In genomic region chr3:50373146-50373864, GRCh38 we compare ENCODE assay signal across 2 cellular contexts.
A peak's percentile ranks its signal among the peaks of the same experiment; 100 is the strongest.
TF ChIP-seq lines count a peak whose summit lies in the region.

No MANE protein-coding gene starts in this region.

TF ChIP-seq in GM23338, 12 proteins besides CTCF, POLR2A, EP300 and RAD21:
- TF ChIP-seq REST (IDR thresholded peaks at IDR 0.05; ENCODE audit: unreplicated experiment) (no peak), ZNF462 (CRISPR knock-in tag; IDR thresholded peaks at IDR 0.05) (no peak), JUNB (IDR thresholded peaks at IDR 0.05; ENCODE audit: unreplicated experiment) (no peak), EZH2phosphoT487 (IDR thresholded peaks at IDR 0.05; ENCODE audit: unreplicated experiment) (no peak), ZNF114 (CRISPR knock-in tag; IDR thresholded peaks at IDR 0.05) (no peak), CREB1 (CRISPR knock-in tag; IDR thresholded peaks at IDR 0.05; ENCODE audit: low read depth) (no peak), NANOG (IDR thresholded peaks at IDR 0.05; ENCODE audit: borderline replicate concordance) (no peak), ETS1 (IDR thresholded peaks at IDR 0.05) (no peak), ZNF331 (CRISPR knock-in tag; IDR thresholded peaks at IDR 0.05; ENCODE audit: low read depth) (no peak), POLR2AphosphoS5 (IDR thresholded peaks at IDR 0.05; ENCODE audit: low read depth) (no peak), EZH2 (IDR thresholded peaks at IDR 0.05; ENCODE audit: low read depth, unreplicated experiment) (no peak), STAT1 (IDR thresholded peaks at IDR 0.05; ENCODE audit: unreplicated experiment) (no peak)

TF ChIP-seq in H1, 55 proteins besides CTCF, POLR2A, EP300 and RAD21:
- TF ChIP-seq EGR1 (IDR thresholded peaks at IDR 0.05; ENCODE audit: borderline replicate concordance, low read depth, low read length) (peak; percentile 56; the same call in 1 of the 2 replicates), CREB1 (IDR thresholded peaks at IDR 0.05) (no peak)
